10 cellular contexts compared by ENCODE assay signal in the genomic region with DNA sequence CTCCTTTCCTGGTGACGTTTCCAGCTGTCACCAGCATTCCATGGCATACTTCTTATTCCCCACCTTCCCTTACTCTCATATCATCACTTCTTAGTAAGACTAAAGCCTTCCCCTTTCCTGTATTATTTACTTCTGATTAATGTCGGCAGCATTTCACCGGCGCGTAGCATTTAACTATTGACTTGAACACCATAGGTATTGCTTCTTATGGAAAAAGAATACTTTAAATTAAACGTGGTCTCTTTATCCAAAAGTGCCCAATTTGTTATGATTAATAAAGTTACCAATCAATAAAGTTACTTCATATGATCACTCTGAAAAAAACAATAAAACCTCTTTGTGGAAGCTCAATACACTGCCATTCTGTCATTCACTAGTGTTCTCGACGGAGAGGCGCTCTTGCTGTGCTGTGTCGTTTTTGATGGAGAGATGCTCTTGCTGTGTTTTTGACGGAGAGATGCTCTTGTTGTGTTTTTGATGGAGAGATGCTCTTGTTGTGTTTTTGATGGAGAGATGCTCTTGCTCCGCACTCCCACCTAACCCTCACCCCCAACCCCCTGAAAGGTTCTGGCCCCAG.
DNase-seq lines count a peak whose midpoint lies in the region; ATAC-seq, FAIRE-seq and TF ChIP-seq lines count a peak whose summit lies in the region.
"Had no signal": no experiment of that assay in that cellular context is flagged by ENCODE, and none has a peak within 500 bp of the region (broad histone marks: within the 10 kb centered on the region; RNA-seq: fewer than 3 reads in every experiment).

No MANE protein-coding gene starts in this region.

- no peak overlapping the region for H3K4me3 ChIP-seq in adipocyte (ENCODE audit: low read length)
- peak overlapping the region in 1 of 3 experiments; percentile 35; a peak in 2 of 6 replicates for H3K4me3 ChIP-seq in HepG2 (replicated peaks in 1 of 3; ENCODE audit: insufficient read depth in 1 of 3, low read depth in 2 of 3, low read length in 3 of 3)
- peak overlapping the region; percentile 23 to 32 for H3K4me3 ChIP-seq in testis

- peak overlapping the region; percentile 48 for H3K4me3 Mint-ChIP-seq in activated CD8-positive, alpha-beta T cell treated with anti-CD3 and anti-CD28 coated beads for 36 hours
- no peak overlapping the region for H3K4me3 Mint-ChIP-seq in activated CD8-positive, alpha-beta T cell treated with anti-CD3 and anti-CD28 coated beads, Interleukin-2, amount 10 ng/mL, durations not matched to agents 7 days and 5 days

- H3K27ac ChIP-seq in HepG2 (ENCODE audit: extremely low read length, insufficient read depth, low read length) (no peak overlapping the region), testis (no peak overlapping the region)
- H3K27ac ChIP-seq: transverse colon had no signal

- H3K9ac ChIP-seq in adipocyte (ENCODE audit: low read length) (peak overlapping the region; percentile 35), HepG2 (ENCODE audit: insufficient read depth, low read depth, low read length) (no peak overlapping the region)

- TF ChIP-seq POLR2A in HepG2 (IDR thresholded peaks at IDR 0.05; ENCODE audit: insufficient read depth in 1 of 2, low read depth in 2 of 2, low read length in 2 of 2) (no peak), testis (IDR thresholded peaks at IDR 0.05) (no peak)

- H3K36me3 ChIP-seq in adipocyte (ENCODE audit: control insufficient read depth, insufficient read depth, low read length, severe bottlenecking) = no peaks in the 10 kb centered on the region
- peaks cover 2 to 6% of the 10 kb centered on the region in 2 experiments; a peak in 3 of 5 replicates for H3K36me3 ChIP-seq in HepG2 (replicated peaks in 1 of 2; ENCODE audit: control insufficient read depth in 1 of 2, insufficient read depth in 2 of 2, low read length in 2 of 2)
- H3K36me3 ChIP-seq in testis (ENCODE audit: low read depth, missing control alignments) = no peaks in the 10 kb centered on the region
- H3K36me3 ChIP-seq: transverse colon had no signal

- no peaks in the 10 kb centered on the region for H3K79me2 ChIP-seq in HepG2 (ENCODE audit: insufficient read depth, low read length)

- ATAC-seq in activated CD8-positive, alpha-beta T cell treated with anti-CD3 and anti-CD28 coated beads for 36 hours = no peak
- no peak for ATAC-seq in activated CD8-positive, alpha-beta T cell treated with anti-CD3 and anti-CD28 coated beads, Interleukin-2, amount 10 ng/mL, durations not matched to agents 7 days and 5 days
- ATAC-seq in HepG2 (no peak), HG03460 (IDR thresholded peaks at IDR 0.05; ENCODE audit: unreplicated experiment) (no peak)

- no peaks in the 10 kb centered on the region for H4K20me1 ChIP-seq in HepG2 (ENCODE audit: insufficient read depth, low read length)

- no peak for DNase-seq in activated CD8-positive, alpha-beta T cell treated with anti-CD3 and anti-CD28 coated beads for 36 hours
- no peak for DNase-seq in activated CD8-positive, alpha-beta T cell treated with anti-CD3 and anti-CD28 coated beads, Interleukin-2, amount 10 ng/mL, durations not matched to agents 7 days and 5 days
- DNase-seq in adipocyte (ENCODE audit: low read depth) (no peak), HepG2 (ENCODE audit: low spot score) (no peak), testis (no peak), DMS 273 treated with DMSO at 0.1 percent for 48 hours (lab: John Stamatoyannopoulos, UW) (no peak)
- DNase-seq in stimulated activated CD4-positive, alpha-beta T cell treated with anti-CD3 and anti-CD28 coated beads, Interleukin-4, amount 100 ng/mL, for 24 hours = no peak
- DNase-seq: kidney glomerular epithelial cell had no signal

- H2AFZ ChIP-seq in HepG2 (ENCODE audit: low read length) = no peak overlapping the region

- CTCF ChIA-PET in activated CD8-positive, alpha-beta T cell treated with anti-CD3 and anti-CD28 coated beads for 36 hours (lab: Charles Lee) = interaction anchor here (0.8 to 3.6 kb wide), 11 partner anchors 7 to 435 kb away, joined by 3 to 35 read pairs (median 7); a partner anchor contains a TSS
- CTCF ChIA-PET in activated CD8-positive, alpha-beta T cell treated with anti-CD3 and anti-CD28 coated beads, Interleukin-2, amount 10 ng/mL, durations not matched to agents 7 days and 5 days (lab: Charles Lee) = interaction anchor here (0.7 to 5.9 kb wide), 12 partner anchors 12 to 446 kb away, joined by 3 to 79 read pairs (median 4); a partner anchor contains a TSS
- CTCF ChIA-PET in HepG2 (lab: Yijun Ruan, JAX; ENCODE audit: low intra/inter-chr PET ratio, low total read pairs) = interaction anchor here (1.1 to 2.5 kb wide), 5 partner anchors 70 to 435 kb away, joined by 3 to 15 read pairs (median 3); no protein-coding TSS in a partner anchor

- intact Hi-C loops in activated CD8-positive, alpha-beta T cell treated with anti-CD3 and anti-CD28 coated beads for 36 hours (cut with micrococcal nuclease) = loop anchor here (5.0 kb wide), 1 partner anchor 424 kb away; no protein-coding TSS in a partner anchor
- intact Hi-C loops in HepG2 (cut with micrococcal nuclease; ENCODE audit: unreplicated experiment) = loop anchor here (1.0 to 10.0 kb wide), 3 partner anchors 71 to 435 kb away; no protein-coding TSS in a partner anchor
- intact Hi-C loops in testis (cut with DNase I; ENCODE audit: low total_unique reads) = no loop called here

- H3K27ac Mint-ChIP-seq in activated CD8-positive, alpha-beta T cell treated with anti-CD3 and anti-CD28 coated beads for 36 hours = peak overlapping the region; percentile 23
- H3K27ac Mint-ChIP-seq in activated CD8-positive, alpha-beta T cell treated with anti-CD3 and anti-CD28 coated beads, Interleukin-2, amount 10 ng/mL, durations not matched to agents 7 days and 5 days = no peak overlapping the region

- H3K27me3 Mint-ChIP-seq in activated CD8-positive, alpha-beta T cell treated with anti-CD3 and anti-CD28 coated beads for 36 hours = no peaks in the 10 kb centered on the region
- no peaks in the 10 kb centered on the region for H3K27me3 Mint-ChIP-seq in activated CD8-positive, alpha-beta T cell treated with anti-CD3 and anti-CD28 coated beads, Interleukin-2, amount 10 ng/mL, durations not matched to agents 7 days and 5 days (ENCODE audit: low read depth)

- H3K4me2 ChIP-seq in HepG2 (ENCODE audit: low read depth, low read length) = peak overlapping the region; percentile 52

- H3K4me1 Mint-ChIP-seq in activated CD8-positive, alpha-beta T cell treated with anti-CD3 and anti-CD28 coated beads for 36 hours (ENCODE audit: low read depth) = peaks cover 9% of the 10 kb centered on the region
- peaks cover 20% of the 10 kb centered on the region for H3K4me1 Mint-ChIP-seq in activated CD8-positive, alpha-beta T cell treated with anti-CD3 and anti-CD28 coated beads, Interleukin-2, amount 10 ng/mL, durations not matched to agents 7 days and 5 days (ENCODE audit: low read depth)

- 78% methylated on average over 12 of the region's 12 CpGs for WGBS in HepG2 (ENCODE audit: low lambda C conversion rate)
- 61 to 69% methylated on average over 12 of the region's 12 CpGs for WGBS in testis, 2 donors

- BruUV-seq in HepG2 (replicated peaks; lab: Mats Ljungman, UMichigan) = no TSS peak

- H3K4me1 ChIP-seq in adipocyte (ENCODE audit: control insufficient read depth, insufficient read depth, low read length) = peaks cover 35% of the 10 kb centered on the region
- peaks cover 44% of the 10 kb centered on the region for H3K4me1 ChIP-seq in HepG2 (ENCODE audit: insufficient read depth, low read length)
- peaks cover 7% of the 10 kb centered on the region for H3K4me1 ChIP-seq in testis

- FAIRE-seq in HepG2 (lab: Jason Lieb, UNC) = no peak

- no peaks in the 10 kb centered on the region for H3K27me3 ChIP-seq in adipocyte (replicated peaks; ENCODE audit: control insufficient read depth, insufficient read depth, low read length)
- H3K27me3 ChIP-seq in HepG2 (ENCODE audit: control insufficient read depth in 1 of 2, insufficient read depth in 2 of 2, low read length in 2 of 2) = no peaks in the 10 kb centered on the region
- no peaks in the 10 kb centered on the region for H3K27me3 ChIP-seq in testis
- H3K27me3 ChIP-seq: transverse colon had no signal

- H3K9me3 ChIP-seq in adipocyte (ENCODE audit: control insufficient read depth, low read length) (no peaks in the 10 kb centered on the region), HepG2 (ENCODE audit: low read length) (no peaks in the 10 kb centered on the region), testis (no peaks in the 10 kb centered on the region)
- H3K9me3 ChIP-seq: transverse colon had no signal

- TF ChIP-seq RAD21 in HepG2 (CRISPR knock-in tag; IDR thresholded peaks at IDR 0.05) = no peak

- H3K9me3 Mint-ChIP-seq in activated CD8-positive, alpha-beta T cell treated with anti-CD3 and anti-CD28 coated beads for 36 hours = no peaks in the 10 kb centered on the region
- no peaks in the 10 kb centered on the region for H3K9me3 Mint-ChIP-seq in activated CD8-positive, alpha-beta T cell treated with anti-CD3 and anti-CD28 coated beads, Interleukin-2, amount 10 ng/mL, durations not matched to agents 7 days and 5 days (ENCODE audit: insufficient read depth)

- TF ChIP-seq CTCF in activated CD8-positive, alpha-beta T cell treated with anti-CD3 and anti-CD28 coated beads for 36 hours (IDR thresholded peaks at IDR 0.05) = no peak
- no peak for TF ChIP-seq CTCF in HepG2 (CRISPR knock-in tag; IDR thresholded peaks at IDR 0.05)
- TF ChIP-seq CTCF in testis (IDR thresholded peaks at IDR 0.05) = no peak

- no peaks in the 10 kb centered on the region for H3K36me3 Mint-ChIP-seq in activated CD8-positive, alpha-beta T cell treated with anti-CD3 and anti-CD28 coated beads for 36 hours (ENCODE audit: low read depth)
- no peaks in the 10 kb centered on the region for H3K36me3 Mint-ChIP-seq in activated CD8-positive, alpha-beta T cell treated with anti-CD3 and anti-CD28 coated beads, Interleukin-2, amount 10 ng/mL, durations not matched to agents 7 days and 5 days (ENCODE audit: low read depth)

- POLR2A ChIA-PET in activated CD8-positive, alpha-beta T cell treated with anti-CD3 and anti-CD28 coated beads for 36 hours (lab: Charles Lee) = no interaction called here
- POLR2A ChIA-PET in activated CD8-positive, alpha-beta T cell treated with anti-CD3 and anti-CD28 coated beads, Interleukin-2, amount 10 ng/mL, durations not matched to agents 7 days and 5 days (lab: Charles Lee) = interaction anchor here (1.0 kb wide), 1 partner anchor 153 kb away, joined by 3 read pairs; no protein-coding TSS in a partner anchor
- POLR2A ChIA-PET in HepG2 (lab: Yijun Ruan, JAX) = no interaction called here

- TF ChIP-seq EP300 in HepG2 (IDR thresholded peaks at IDR 0.05; ENCODE audit: low read depth in 2 of 2, low read length in 2 of 2) (no peak), HepG2 (CRISPR knock-in tag; IDR thresholded peaks at IDR 0.05; ENCODE audit: borderline replicate concordance) (no peak)

- in situ Hi-C loops in HepG2 (cut with HindIII; ENCODE audit: extremely low pct_ligation_motif_present, low pct_unique_long_range_greater_than_20kb) = loop anchor here (5.0 kb wide), 3 partner anchors 74 to 419 kb away; a partner anchor contains a TSS

TF ChIP-seq in HepG2, 621 proteins besides CTCF, POLR2A, EP300 and RAD21 (continues in another document):
- TF ChIP-seq ZNF431 (CRISPR knock-in tag; IDR thresholded peaks at IDR 0.05; ENCODE audit: borderline replicate concordance, low read depth) = 0 out of 2 replicates have a peak, but pooled peaks have one; percentile 11
- TF ChIP-seq BRCA1 (CRISPR knock-in tag; IDR thresholded peaks at IDR 0.05) = no peak
- no peak for TF ChIP-seq ZBTB1 (CRISPR knock-in tag; IDR thresholded peaks at IDR 0.05; ENCODE audit: borderline replicate concordance)
